Comparison of ENCODE assay signal across 24 cellular contexts in the genomic region with DNA sequence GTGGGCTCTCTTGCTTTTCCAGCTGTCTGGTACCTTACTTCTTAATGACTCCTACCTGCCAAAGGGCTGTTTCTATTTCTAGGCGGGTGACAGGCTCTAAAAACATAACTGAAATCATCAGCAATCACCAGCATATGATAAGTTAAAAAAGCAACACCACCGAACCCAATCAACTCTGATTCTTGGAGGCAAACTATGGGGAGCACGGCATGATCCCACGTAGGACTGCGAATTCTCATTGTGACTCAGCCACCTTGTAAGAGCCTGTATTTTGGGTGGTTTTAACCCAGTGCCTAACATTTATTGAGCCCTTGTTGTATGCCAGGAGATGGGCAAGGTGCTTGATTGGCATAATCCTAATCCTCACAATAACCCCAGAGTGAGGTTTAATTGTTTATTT.
"Had no signal": no experiment of that assay in that cellular context is flagged by ENCODE, and none has a peak within 500 bp of the region (broad histone marks: within the 10 kb centered on the region; RNA-seq: fewer than 3 reads in every experiment).

No MANE protein-coding gene starts in this region.

- H3K9me3 ChIP-seq: colonic mucosa, esophagus squamous epithelium, gastrocnemius medialis had no signal

- H3K36me3 ChIP-seq: colonic mucosa, esophagus muscularis mucosa, esophagus squamous epithelium, gastrocnemius medialis, gastroesophageal sphincter, heart left ventricle, heart right ventricle had no signal

- DNase-seq: colonic mucosa; cortex of kidney; dermis blood vessel endothelial cell; dorsolateral prefrontal cortex; effector CD4-positive, alpha-beta T cell; effector CD8-positive, alpha-beta T cell; effector memory CD4-positive, alpha-beta T cell; effector memory CD8-positive, alpha-beta T cell; endodermal cell; erythroblast; esophagus squamous epithelium; foreskin fibroblast; foreskin keratinocyte; foreskin melanocyte; gastrocnemius medialis; glutamatergic neuron; heart left ventricle; heart right ventricle had no signal

- H3K27ac ChIP-seq: colonic mucosa, coronary artery, dorsolateral prefrontal cortex, epithelial cell of prostate, esophagus muscularis mucosa, esophagus squamous epithelium, foreskin keratinocyte, gastrocnemius medialis, gastroesophageal sphincter, heart left ventricle, heart right ventricle had no signal

- H3K27me3 Mint-ChIP-seq: dendritic cell treated with granulocyte-macrophage colony-stimulating factor and Interleukin-4, amounts not matched to agents 40 ng/mL and 50 ng/mL, for 4 days; effector memory CD8-positive, alpha-beta T cell had no signal

- H3K4me3 ChIP-seq: colonic mucosa, coronary artery, dorsolateral prefrontal cortex, esophagus muscularis mucosa, esophagus squamous epithelium, gastrocnemius medialis, gastroesophageal sphincter, heart left ventricle, heart right ventricle had no signal

- ATAC-seq: effector memory CD8-positive, alpha-beta T cell; esophagus mucosa; foreskin keratinocyte; gastrocnemius medialis; gastroesophageal sphincter; heart left ventricle; heart right ventricle had no signal

- H3K27ac Mint-ChIP-seq: dendritic cell treated with granulocyte-macrophage colony-stimulating factor and Interleukin-4, amounts not matched to agents 40 ng/mL and 50 ng/mL, for 4 days; effector memory CD8-positive, alpha-beta T cell; endodermal cell had no signal

- H3K4me3 Mint-ChIP-seq: dendritic cell treated with granulocyte-macrophage colony-stimulating factor and Interleukin-4, amounts not matched to agents 40 ng/mL and 50 ng/mL, for 4 days; effector memory CD8-positive, alpha-beta T cell; endodermal cell had no signal

- H3K4me1 ChIP-seq: colonic mucosa, esophagus muscularis mucosa, esophagus squamous epithelium, gastrocnemius medialis, gastroesophageal sphincter, heart left ventricle, heart right ventricle had no signal

- H3K27me3 ChIP-seq: colonic mucosa, dorsolateral prefrontal cortex, esophagus muscularis mucosa, esophagus squamous epithelium, foreskin keratinocyte, gastrocnemius medialis, gastroesophageal sphincter, heart left ventricle, heart right ventricle had no signal
